Comparison of ENCODE assay signal across 1 cellular context in genomic region chr1:172608098-172608601, GRCh38.
TF ChIP-seq lines count a peak whose summit lies in the region.

No MANE protein-coding gene starts in this region.

TF ChIP-seq in IMR-90, 13 proteins besides CTCF, POLR2A, EP300 and RAD21 (continued from another document):
- TF ChIP-seq NFE2L2 (IDR thresholded peaks at IDR 0.05; ENCODE audit: low read depth, low read length) = no peak
